Comparison of ENCODE assay signal across 14 cellular contexts in the genomic region with DNA sequence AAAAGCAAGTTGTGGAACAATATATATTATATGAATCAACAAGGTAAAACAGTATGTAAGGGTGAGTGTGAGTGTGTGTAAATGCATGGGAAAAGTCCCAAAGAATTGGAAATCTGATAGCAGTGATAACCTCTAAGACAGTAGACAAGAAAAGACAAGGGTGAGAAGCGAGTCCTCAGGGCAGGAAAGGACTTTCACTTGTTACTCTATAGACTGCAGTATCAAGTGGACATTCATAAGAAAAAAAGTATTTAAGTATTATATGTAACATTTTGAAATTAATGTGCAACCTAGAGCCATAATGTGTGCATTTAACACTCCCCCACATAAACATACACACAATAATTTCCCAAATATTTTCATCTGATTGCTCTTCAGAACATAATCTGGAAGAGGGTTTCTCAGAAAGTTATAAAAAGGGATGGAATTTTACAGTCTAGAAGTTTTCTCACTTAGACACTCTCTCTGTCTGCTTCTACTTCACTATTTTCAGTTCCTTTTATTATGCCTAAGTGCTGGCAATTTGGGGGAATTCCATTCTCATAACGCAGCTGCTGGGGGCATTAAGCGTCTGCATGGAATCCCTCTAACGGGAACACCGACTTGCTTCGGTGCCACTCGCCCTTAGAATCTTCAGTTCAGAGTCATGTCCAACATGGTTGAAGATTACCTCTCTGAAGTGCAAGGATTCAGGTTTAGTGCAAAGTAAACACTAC. TPM values are rescaled to one million over a fixed set of nuclear protein-coding genes. Genes with fewer than 3 reads are reported as not detected.
DNase-seq lines count a peak whose midpoint lies in the region; ATAC-seq, FAIRE-seq and TF ChIP-seq lines count a peak whose summit lies in the region.
"Had no signal": no experiment of that assay in that cellular context is flagged by ENCODE, and none has a peak within 500 bp of the region (broad histone marks: within the 10 kb centered on the region; RNA-seq: fewer than 3 reads in every experiment).

No MANE protein-coding gene starts in this region.

- no peak overlapping the region for H3K4me2 ChIP-seq in H1 (ENCODE audit: insufficient read depth in 1 of 2, low read depth in 2 of 2, low read length in 2 of 2)
- H3K4me2 ChIP-seq: BLaER1 had no signal

- H3K27ac ChIP-seq in H1 (ENCODE audit: low read depth, low read length) (no peak overlapping the region), breast epithelium (no peak overlapping the region)
- H3K27ac ChIP-seq: ascending aorta, BLaER1, lower lobe of right lung, neutrophil had no signal

- H4K20me1 ChIP-seq in H1 (replicated peaks in 1 of 2; ENCODE audit: control insufficient read depth in 1 of 2, insufficient read depth in 2 of 2, low read length in 2 of 2) = no peaks in the 10 kb centered on the region
- H4K20me1 ChIP-seq: BLaER1 had no signal

- no peak overlapping the region for H3K18ac ChIP-seq in H1 (ENCODE audit: extremely low read depth, low read length)

- H2AFZ ChIP-seq in H1 (ENCODE audit: low read length) = no peak overlapping the region

- no peak overlapping the region for H2AK5ac ChIP-seq in H1 (ENCODE audit: low read depth, low read length)

- ATAC-seq in HG02973 (IDR thresholded peaks at IDR 0.05; ENCODE audit: unreplicated experiment) = peak; percentile 62
- ATAC-seq: lower lobe of right lung had no signal

- no peaks in the 10 kb centered on the region for H3K27me3 ChIP-seq in H1 (replicated peaks in 1 of 4; ENCODE audit: control insufficient read depth in 3 of 4, extremely low read depth in 1 of 4, insufficient read depth in 3 of 4, low read length in 3 of 4)
- no peaks in the 10 kb centered on the region for H3K27me3 ChIP-seq in breast epithelium
- H3K27me3 ChIP-seq: ascending aorta, BLaER1, neutrophil had no signal

- no peaks in the 10 kb centered on the region for H3K79me1 ChIP-seq in H1 (ENCODE audit: low read depth, low read length)

- TF ChIP-seq EP300 in H1 (IDR thresholded peaks at IDR 0.05; ENCODE audit: borderline replicate concordance in 1 of 2, low read depth in 2 of 2, low read length in 2 of 2) = no peak

- H3K23me2 ChIP-seq in H1 (ENCODE audit: low read depth, low read length) = no peaks in the 10 kb centered on the region

- no peak overlapping the region for H2BK20ac ChIP-seq in H1 (ENCODE audit: low read length)

- CTCF ChIA-PET in H1 (lab: Charles Lee; ENCODE audit: partially characterized antibody) = interaction anchor here (1.4 kb wide), 1 partner anchor 35 kb away, joined by 4 read pairs; no protein-coding TSS in a partner anchor

- POLR2A ChIA-PET in H1 (lab: Charles Lee; ENCODE audit: partially characterized antibody) = interaction anchor here (0.9 kb wide), 1 partner anchor 15 kb away, joined by 3 read pairs; no protein-coding TSS in a partner anchor

- H3K4me1 ChIP-seq in H1 (replicated peaks in 1 of 4; ENCODE audit: control insufficient read depth in 3 of 4, insufficient read depth in 4 of 4, low read length in 3 of 4) (peaks cover 0 to 10% (median 5%) of the 10 kb centered on the region in 4 experiments; a peak in 3 of 7 replicates), breast epithelium (no peaks in the 10 kb centered on the region)
- H3K4me1 ChIP-seq: ascending aorta, BLaER1, lower lobe of right lung had no signal

- TF ChIP-seq CTCF in GM13976 (IDR thresholded peaks at IDR 0.05; ENCODE audit: borderline replicate concordance, control extremely low read depth, extremely low read depth, insufficient read depth, missing control alignments) = no peak
- no peak for TF ChIP-seq CTCF in GM20000 (IDR thresholded peaks at IDR 0.05; ENCODE audit: extremely low read depth, missing control alignments)
- TF ChIP-seq CTCF in H1 (IDR thresholded peaks at IDR 0.05; ENCODE audit: control extremely low read depth in 1 of 3, insufficient read depth in 1 of 3, low read depth in 1 of 3, low read length in 3 of 3) = no peak
- no peak for TF ChIP-seq CTCF in breast epithelium (IDR thresholded peaks at IDR 0.05)

- TF ChIP-seq POLR2A in H1 (IDR thresholded peaks at IDR 0.05; ENCODE audit: control extremely low read depth in 1 of 2, low read depth in 2 of 2, low read length in 2 of 2) (no peak), breast epithelium (IDR thresholded peaks at IDR 0.05) (no peak)

- TF ChIP-seq RAD21 in H1 (IDR thresholded peaks at IDR 0.05 in 1 of 2, conservative IDR thresholded peaks at IDR 0.05 in 1 of 2; ENCODE audit: low read depth in 2 of 2, low read length in 2 of 2) = no peak

- H4K5ac ChIP-seq in H1 (ENCODE audit: insufficient read length, low read depth, low read length) = no peak overlapping the region

- intact Hi-C loops in breast epithelium (cut with DNase I; ENCODE audit: low total_unique reads) = loop anchor here (10.0 kb wide), 1 partner anchor 1615 kb away; no protein-coding TSS in a partner anchor

- H3K4me3 ChIP-seq in H1 (ENCODE audit: extremely low read depth in 1 of 4, insufficient read depth in 2 of 4, low read depth in 3 of 4, low read length in 4 of 4) (no peak overlapping the region), breast epithelium (no peak overlapping the region)
- H3K4me3 ChIP-seq: ascending aorta, BLaER1, lower lobe of right lung had no signal

- no peak overlapping the region for H3K14ac ChIP-seq in H1 (ENCODE audit: insufficient read length)

- no peak overlapping the region for H3K9ac ChIP-seq in H1 (replicated peaks in 1 of 4; ENCODE audit: extremely low read depth in 1 of 4, low read depth in 3 of 4, low read length in 3 of 4)
- H3K9ac ChIP-seq: BLaER1 had no signal

- no peak overlapping the region for H3K23ac ChIP-seq in H1 (ENCODE audit: insufficient read length)

- no peak overlapping the region for H2BK120ac ChIP-seq in H1 (replicated peaks; ENCODE audit: low read depth, low read length)

- H3K79me2 ChIP-seq in H1 (ENCODE audit: control insufficient read depth in 1 of 2, insufficient read depth in 2 of 2, low read length in 2 of 2) = no peaks in the 10 kb centered on the region

- DNase-seq in GM13976 (ENCODE audit: low spot score) (peak; percentile 15), GM20000 (ENCODE audit: low spot score) (peak; percentile 14), H1 (ENCODE audit: low read depth in 1 of 2, low spot score in 2 of 2) (no peak), NCI-H2227 treated with DMSO at 0.1 percent for 48 hours (lab: John Stamatoyannopoulos, UW) (no peak), NCI-H1436 treated with DMSO at 0.1 percent for 48 hours (lab: John Stamatoyannopoulos, UW) (no peak), breast epithelium (ENCODE audit: low spot score in 2 of 2) (no peak), hippocampal formation (lab: John Stamatoyannopoulos, UW) (no peak)
- DNase-seq: DND-41, lower lobe of right lung, NCI-H2107 had no signal

- no peak overlapping the region for H2BK15ac ChIP-seq in H1 (ENCODE audit: low read length)

- no peak overlapping the region for H4K8ac ChIP-seq in H1 (ENCODE audit: extremely low read depth, insufficient read depth, low read length)

- H3K56ac ChIP-seq in H1 (replicated peaks; ENCODE audit: insufficient read length, low read depth, low read length) = no peak overlapping the region

- no peaks in the 10 kb centered on the region for H3K9me3 ChIP-seq in H1 (ENCODE audit: insufficient read depth in 2 of 2, low read depth in 1 of 2, low read length in 1 of 2)
- H3K9me3 ChIP-seq in breast epithelium = no peaks in the 10 kb centered on the region
- H3K9me3 ChIP-seq: ascending aorta, BLaER1, lower lobe of right lung, neutrophil had no signal

- in situ Hi-C loops in GM13976 (cut with MboI; ENCODE audit: low sequenced_read_pairs, unreplicated experiment) = no loop called here

- WGBS in H1 (ENCODE audit: extremely low coverage in 1 of 2, insufficient coverage in 1 of 2, insufficient read length in 1 of 2, insufficient replicate concordance in 2 of 2, low coverage in 1 of 2, low lambda C conversion rate in 2 of 2, missing lambda C conversion rate in 1 of 2), 2 experiments = 73% methylated on average over 7 of the region's 7 CpGs; no CpG with 5 or more reads in 1 of the 2 experiments

- peak; percentile 32 for FAIRE-seq in H1 (lab: Jason Lieb, UNC)

- H2BK12ac ChIP-seq in H1 (ENCODE audit: low read depth, low read length) = no peak overlapping the region

- no peak overlapping the region for H2BK5ac ChIP-seq in H1 (ENCODE audit: low read depth, low read length)

- H3K36me3 ChIP-seq in H1 (ENCODE audit: control insufficient read depth in 2 of 4, insufficient read depth in 4 of 4, low read length in 3 of 4) (no peaks in the 10 kb centered on the region), breast epithelium (no peaks in the 10 kb centered on the region)
- H3K36me3 ChIP-seq: ascending aorta, BLaER1, lower lobe of right lung, neutrophil had no signal

- no peak overlapping the region for H3K4ac ChIP-seq in H1 (replicated peaks; ENCODE audit: insufficient read length, low read depth, low read length)

- no peak overlapping the region for H4K91ac ChIP-seq in H1 (replicated peaks; ENCODE audit: insufficient read length, low read length)

TF ChIP-seq in H1, 55 proteins besides CTCF, POLR2A, EP300 and RAD21 (continues in another document):
- no peak for TF ChIP-seq NANOG (IDR thresholded peaks at IDR 0.05; ENCODE audit: insufficient read depth, low read depth, low read length, poor library complexity, severe bottlenecking)
- TF ChIP-seq FOSL1 (IDR thresholded peaks at IDR 0.05; ENCODE audit: insufficient read depth, low read depth, low read length) = no peak
- TF ChIP-seq GTF2F1 (IDR thresholded peaks at IDR 0.05; ENCODE audit: borderline replicate concordance, low read depth, low read length) = no peak
- no peak for TF ChIP-seq CEBPB (IDR thresholded peaks at IDR 0.05; ENCODE audit: low read depth, low read length)
- TF ChIP-seq RXRA (IDR thresholded peaks at IDR 0.05; ENCODE audit: insufficient read depth, low read depth, low read length) = no peak
- no peak for TF ChIP-seq CBX8 (IDR thresholded peaks at IDR 0.05; ENCODE audit: borderline replicate concordance, low read depth, low read length)
- TF ChIP-seq SP4 (IDR thresholded peaks at IDR 0.05; ENCODE audit: low read length) = no peak
- TF ChIP-seq CTBP2 (IDR thresholded peaks at IDR 0.05; ENCODE audit: borderline replicate concordance, insufficient read depth, insufficient read length, low read length) = no peak
- TF ChIP-seq SAP30 (IDR thresholded peaks at IDR 0.05; ENCODE audit: insufficient read depth, insufficient replicate concordance, low read length) = no peak
- TF ChIP-seq HDAC2 (IDR thresholded peaks at IDR 0.05; ENCODE audit: borderline replicate concordance in 1 of 2, low read depth in 2 of 2, low read length in 2 of 2) = no peak

RNA-seq across cellular contexts. Expression of a gene that starts 50.0 kb away (rescaled TPM):
- 6.9 and 8.1 TPM in 2 replicates for total RNA-seq in H1 (2021; fragmentation: NEBNext Ultra II Directional; extraction: Animal tissue kit (Norgen Biotek cat#: 25700))
- 8.4 and 13.1 TPM in 2 replicates for polyA plus RNA-seq in H1 (2011; rRNA removed)
- polyA plus RNA-seq in H1 (2011; cell fraction: cytosol; rRNA removed) = 7.4 TPM
- 28.2 TPM for polyA plus RNA-seq in H1 (2011; cell fraction: nucleus; rRNA removed)
- polyA plus RNA-seq in H1 (2012, experiment 1 of 2) = 15.5 to 23.8 TPM (median 18.1 TPM) in 4 replicates
- polyA plus RNA-seq in H1 (2012, experiment 2 of 2) = 2.5 TPM
- 8.3 TPM for polyA plus RNA-seq in H1 (2013, experiment 1 of 2)
- polyA plus RNA-seq in H1 (2013, experiment 2 of 2) = 8.4 TPM
- polyA minus RNA-seq in H1 (2011; rRNA and poly(A)+ RNA removed) = 56.9 and 58.7 TPM in 2 replicates
- polyA minus RNA-seq in H1 (2011; cell fraction: cytosol; rRNA and poly(A)+ RNA removed) = 25.8 TPM
- 107 TPM for polyA minus RNA-seq in H1 (2011; cell fraction: nucleus; rRNA and poly(A)+ RNA removed)
- total RNA-seq in breast epithelium = 10 to 100 TPM; 10.2 to 12.3 (median 10.6) TPM

Comparison
In these comparisons a context has a peak if more than half of its experiments do, and no peak if none do; other contexts are left out.
1. DNase-seq: peak in GM13976 (single experiment) and GM20000 (single experiment); none in H1 (0 of 2), NCI-H2227 treated with DMSO at 0.1 percent for 48 hours (single experiment), NCI-H1436 treated with DMSO at 0.1 percent for 48 hours (single experiment), breast epithelium (0 of 2) and hippocampal formation (0 of 2).